ENCODE assay signal across 1 cellular context in genomic region chr12:57844725-57845477, GRCh38.
A peak's percentile ranks its signal among the peaks of the same experiment; 100 is the strongest.
TF ChIP-seq lines count a peak whose summit lies in the region.

No MANE protein-coding gene starts in this region.

TF ChIP-seq in K562, 482 proteins besides CTCF, POLR2A, EP300 and RAD21 (continued from another document and continues in another):
- TF ChIP-seq STAT6 (CRISPR knock-in tag; IDR thresholded peaks at IDR 0.05) (no peak), RFX1 (IDR thresholded peaks at IDR 0.05) (no peak), EHMT2 (IDR thresholded peaks at IDR 0.05) (no peak), POLR2B (IDR thresholded peaks at IDR 0.05; ENCODE audit: low read depth, partially characterized antibody) (no peak), ZNF707 (CRISPR knock-in tag; conservative IDR thresholded peaks at IDR 0.05) (no peak), CGGBP1 (CRISPR knock-in tag; IDR thresholded peaks at IDR 0.05) (no peak), ZNF121 (CRISPR knock-in tag; conservative IDR thresholded peaks at IDR 0.05) (no peak), NR2C1 (IDR thresholded peaks at IDR 0.05) (no peak), NR2C1 (tag; IDR thresholded peaks at IDR 0.05) (no peak), PYGO2 (tag; IDR thresholded peaks at IDR 0.05) (no peak), ZFP91 (CRISPR knock-in tag; IDR thresholded peaks at IDR 0.05) (no peak), GABPB1 (CRISPR knock-in tag; IDR thresholded peaks at IDR 0.05) (no peak), MECOM (CRISPR knock-in tag; IDR thresholded peaks at IDR 0.05) (no peak), ZNF354B (CRISPR knock-in tag; IDR thresholded peaks at IDR 0.05) (no peak), MYC (IDR thresholded peaks at IDR 0.05; ENCODE audit: low read depth, low read length) (peak; percentile 10; the same call in 1 of the 2 replicates), MYC (CRISPR knock-in tag; IDR thresholded peaks at IDR 0.05; ENCODE audit: borderline replicate concordance, low read depth) (no peak), NFE2 (IDR thresholded peaks at IDR 0.05; ENCODE audit: low read depth) (no peak), IRF2 (CRISPR knock-in tag; IDR thresholded peaks at IDR 0.05) (no peak), RBM14 (IDR thresholded peaks at IDR 0.05; ENCODE audit: borderline replicate concordance, insufficient read depth, low read depth, low read length) (0 out of 2 replicates have a peak, but pooled peaks have one; percentile 67), ARID1B (IDR thresholded peaks at IDR 0.05) (no peak), TEAD1 (CRISPR knock-in tag; IDR thresholded peaks at IDR 0.05) (no peak), SMC3 (conservative IDR thresholded peaks at IDR 0.05; ENCODE audit: insufficient read depth, low read depth, low read length) (no peak), SMARCE1 (IDR thresholded peaks at IDR 0.05) (no peak), ZNF384 (IDR thresholded peaks at IDR 0.05; ENCODE audit: low read depth, low read length) (no peak), KLF13 (tag; IDR thresholded peaks at IDR 0.05; ENCODE audit: borderline replicate concordance, low read depth) (no peak), PTBP1 (IDR thresholded peaks at IDR 0.05; ENCODE audit: low read depth, low read length) (no peak), DIDO1 (tag; IDR thresholded peaks at IDR 0.05; ENCODE audit: low read depth) (no peak), MITF (IDR thresholded peaks at IDR 0.05) (no peak), HNRNPUL1 (IDR thresholded peaks at IDR 0.05; ENCODE audit: low read length) (no peak), ZNF764 (CRISPR knock-in tag; IDR thresholded peaks at IDR 0.05; ENCODE audit: low read depth) (no peak), TCF15 (CRISPR knock-in tag; IDR thresholded peaks at IDR 0.05) (no peak), ZBTB34 (CRISPR knock-in tag; IDR thresholded peaks at IDR 0.05) (no peak), RCOR1 (IDR thresholded peaks at IDR 0.05; ENCODE audit: borderline replicate concordance in 1 of 2, low read depth in 2 of 2, low read length in 2 of 2) (0 out of 4 replicates have a peak, but pooled peaks of 1 of the 2 experiments have one; percentile 16), YY1 (IDR thresholded peaks at IDR 0.05; ENCODE audit: borderline replicate concordance in 1 of 3, control insufficient read depth in 1 of 3, extremely low read depth in 1 of 3, insufficient read depth in 3 of 3, insufficient read length in 1 of 3, insufficient replicate concordance in 2 of 3, low read depth in 1 of 3, low read length in 2 of 3) (peak in 1 of 3 experiments; percentile 9), DPF2 (IDR thresholded peaks at IDR 0.05) (no peak), TRIM24 (IDR thresholded peaks at IDR 0.05) (no peak), SMARCA5 (IDR thresholded peaks at IDR 0.05) (no peak), RNF219 (CRISPR knock-in tag; IDR thresholded peaks at IDR 0.05) (no peak), CREB3L1 (IDR thresholded peaks at IDR 0.05; ENCODE audit: borderline replicate concordance, low read depth) (0 out of 2 replicates have a peak, but pooled peaks have one; percentile 10), TBP (optimal IDR thresholded peaks at IDR 0.05; ENCODE audit: low read depth, low read length) (peak; percentile 23), ATF3 (IDR thresholded peaks at IDR 0.05) (peak; percentile 88), ATF3 (CRISPR knock-in tag; conservative IDR thresholded peaks at IDR 0.05) (no peak), BMI1 (IDR thresholded peaks at IDR 0.05; ENCODE audit: low read length) (no peak), SRSF7 (optimal IDR thresholded peaks at IDR 0.05; ENCODE audit: low read depth, low read length) (no peak), POLR3A (IDR thresholded peaks at IDR 0.05; ENCODE audit: borderline replicate concordance, extremely low read depth, insufficient read depth, insufficient read length) (no peak), NR3C1 (CRISPR knock-in tag; IDR thresholded peaks at IDR 0.05) (no peak), CBX2 (IDR thresholded peaks at IDR 0.05; ENCODE audit: insufficient read depth, low read length, poor library complexity, severe bottlenecking) (no peak), SNIP1 (IDR thresholded peaks at IDR 0.05; ENCODE audit: low read depth) (no peak), NFIC (IDR thresholded peaks at IDR 0.05) (no peak), MAFF (IDR thresholded peaks at IDR 0.05; ENCODE audit: low read length) (no peak), RBM34 (IDR thresholded peaks at IDR 0.05; ENCODE audit: borderline replicate concordance, insufficient read depth, low read length) (no peak), STAT5A (IDR thresholded peaks at IDR 0.05; ENCODE audit: borderline replicate concordance, low read length) (no peak), ZNF695 (CRISPR knock-in tag; IDR thresholded peaks at IDR 0.05) (no peak), ZHX1 (conservative IDR thresholded peaks at IDR 0.05; ENCODE audit: low read length) (no peak)
